9 cellular contexts compared by ENCODE assay signal in the genomic region with DNA sequence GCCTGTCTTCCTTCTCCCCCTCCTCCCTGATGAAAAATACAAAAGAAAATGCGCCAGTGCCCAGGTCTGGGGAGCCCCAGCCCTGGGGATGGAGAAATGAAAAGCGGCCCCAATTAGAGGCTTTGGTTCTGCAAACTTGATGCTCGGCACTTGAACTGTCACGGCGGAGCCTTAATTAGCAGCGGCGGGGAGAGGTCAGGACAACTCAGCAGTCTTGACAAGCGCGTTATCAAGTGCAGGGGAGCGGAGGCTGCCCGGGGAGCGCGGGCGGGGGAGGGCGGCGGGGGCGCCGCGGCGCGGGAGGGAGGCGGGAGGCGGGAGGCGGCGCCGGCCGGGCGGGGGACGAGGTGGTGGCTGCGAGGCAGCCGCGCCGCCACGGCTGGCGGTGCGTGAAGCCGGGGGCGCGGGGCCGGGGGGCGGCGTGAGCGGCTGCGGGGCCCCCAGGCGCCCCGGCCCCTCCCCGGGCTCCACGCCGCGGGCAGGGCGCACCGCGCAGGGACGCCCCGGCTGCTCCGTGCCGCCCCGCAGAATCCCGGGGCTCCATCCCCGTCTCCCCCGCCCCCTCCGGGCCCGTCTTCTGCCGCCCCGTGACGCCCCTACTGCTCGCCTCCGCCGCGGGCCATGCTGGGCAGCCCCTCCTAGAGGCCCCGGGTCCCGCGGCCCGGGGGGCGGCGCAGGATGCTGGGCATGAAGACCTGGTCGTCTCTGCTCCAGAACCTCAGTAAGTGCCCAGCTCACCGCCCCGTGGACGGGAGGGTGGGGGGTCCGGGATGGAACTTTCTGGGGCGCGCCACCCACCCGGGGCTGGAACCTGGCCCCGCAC.
DNase-seq lines count a peak whose midpoint lies in the region; ATAC-seq, FAIRE-seq and TF ChIP-seq lines count a peak whose summit lies in the region.
"Had no signal": no experiment of that assay in that cellular context is flagged by ENCODE, and none has a peak within 500 bp of the region (broad histone marks: within the 10 kb centered on the region; RNA-seq: fewer than 3 reads in every experiment).

No MANE protein-coding gene starts in this region.

- peaks cover 45 to 80% of the 10 kb centered on the region in 2 experiments for H3K4me1 ChIP-seq in K562 (replicated peaks in 1 of 2; ENCODE audit: control insufficient read depth in 2 of 2, insufficient read depth in 2 of 2, low read length in 2 of 2)

- H3K9me3 Mint-ChIP-seq in natural killer cell treated with Interleukin-12 subunit alpha and Interleukin-12 subunit beta and Interleukin-15 and Interleukin-18, amount 100 ng/mL, for 72 hours, result no peaks in the 10 kb centered on the region
- no peaks in the 10 kb centered on the region for H3K9me3 Mint-ChIP-seq in Calu3 (ENCODE audit: low read depth, unreplicated experiment)

- TF ChIP-seq RAD21 in K562 (CRISPR knock-in tag; conservative IDR thresholded peaks at IDR 0.05 in 1 of 2, IDR thresholded peaks at IDR 0.05 in 1 of 2), result no peak

- H4K20me1 ChIP-seq in K562 (replicated peaks; ENCODE audit: control insufficient read depth, insufficient read depth, low read length), result peaks cover 7% of the 10 kb centered on the region

- no peaks in the 10 kb centered on the region for H3K27me3 ChIP-seq in K562 (ENCODE audit: control insufficient read depth in 2 of 2, insufficient read depth in 2 of 2, low read length in 2 of 2)

- POLR2A ChIA-PET in K562 (lab: Yijun Ruan, JAX), result interaction anchor here (0.6 to 2.3 kb wide), 9 partner anchors 9 to 107 kb away, joined by 3 to 16 read pairs (median 7); no protein-coding TSS in a partner anchor

- peak in 1 of 3 experiments; percentile 6; a peak in 1 of 6 replicates for TF ChIP-seq CTCF in K562 (IDR thresholded peaks at IDR 0.05 in 2 of 3, conservative IDR thresholded peaks at IDR 0.05 in 1 of 3; ENCODE audit: insufficient read depth in 2 of 3, low read depth in 1 of 3, low read length in 3 of 3)
- no peak for TF ChIP-seq CTCF in Calu3 (IDR thresholded peaks at IDR 0.05; ENCODE audit: unreplicated experiment)

- H3K4me3 ChIP-seq in K562, result peak overlapping the region; percentile 36

- peak overlapping the region; percentile 64 to 92 for H3K9ac ChIP-seq in K562 (ENCODE audit: insufficient read depth in 1 of 2, low read depth in 2 of 2, low read length in 2 of 2)

- peak overlapping the region; percentile 62 for H3K4me3 Mint-ChIP-seq in natural killer cell treated with Interleukin-12 subunit alpha and Interleukin-12 subunit beta and Interleukin-15 and Interleukin-18, amount 100 ng/mL, for 72 hours
- H3K4me3 Mint-ChIP-seq in Calu3 (ENCODE audit: low read depth, unreplicated experiment), result no peak overlapping the region

- peak; percentile 67; the same call in 1 of the 2 replicates for TF ChIP-seq EP300 in K562 (IDR thresholded peaks at IDR 0.05; ENCODE audit: low read length)

- in situ Hi-C loops in K562 (cut with MboI), result no loop called here

- H3K9me3 ChIP-seq in K562 (replicated peaks; ENCODE audit: control insufficient read depth, insufficient read depth, low read depth, low read length), result no peaks in the 10 kb centered on the region

- no peak for FAIRE-seq in K562 (lab: Jason Lieb, UNC)

- intact Hi-C loops in K562 (cut with micrococcal nuclease) (loop anchor here (5.0 kb wide), 2 partner anchors 90 to 150 kb away; partner anchors contain the start of gene GSE1), Calu3 (cut with micrococcal nuclease; ENCODE audit: unreplicated experiment) (no loop called here)

- peak overlapping the region; percentile 78 for H3K27ac ChIP-seq in K562 (ENCODE audit: extremely low read depth, low read depth, low read length)
- H3K27ac ChIP-seq: C4-2B had no signal

- CTCF ChIA-PET in K562 (lab: Yijun Ruan, JAX; ENCODE audit: low intra/inter-chr PET ratio), result interaction anchor here (0.6 kb wide), 1 partner anchor 153 kb away, joined by 4 read pairs; no protein-coding TSS in a partner anchor
- CTCF ChIA-PET in Calu3 (lab: Charles Lee), result interaction anchor here (0.7 to 2.1 kb wide), 2 partner anchors 8 to 13 kb away, joined by 5 to 7 read pairs; no protein-coding TSS in a partner anchor

- H3K27ac Mint-ChIP-seq in natural killer cell treated with Interleukin-12 subunit alpha and Interleukin-12 subunit beta and Interleukin-15 and Interleukin-18, amount 100 ng/mL, for 72 hours, result no peak overlapping the region
- H3K27ac Mint-ChIP-seq in Calu3 (ENCODE audit: unreplicated experiment), result no peak overlapping the region

- H3K4me2 ChIP-seq in K562 (ENCODE audit: insufficient read depth, low read length), result peak overlapping the region; percentile 83

- peaks cover 19 to 22% of the 10 kb centered on the region in 2 donors for H3K27me3 Mint-ChIP-seq in natural killer cell treated with Interleukin-12 subunit alpha and Interleukin-12 subunit beta and Interleukin-15 and Interleukin-18, amount 100 ng/mL, for 72 hours
- H3K27me3 Mint-ChIP-seq in Calu3 (ENCODE audit: unreplicated experiment), result peaks cover 100% of the 10 kb centered on the region

- H2AFZ ChIP-seq in K562 (ENCODE audit: low read depth, low read length), result peak overlapping the region; percentile 57

- WGBS in K562 (ENCODE audit: insufficient coverage, low coverage, missing lambda C conversion rate), result 3% methylated on average over 26 of the region's 85 CpGs

- TF ChIP-seq POLR2A in K562 (conservative IDR thresholded peaks at IDR 0.05), result no peak

- DNase-seq in NCI-H2029 (lab: John Stamatoyannopoulos, UW) (peak; percentile 24), NCI-H2029 treated with DMSO at 0.1 percent for 48 hours (lab: John Stamatoyannopoulos, UW) (no peak), NCI-H82 treated with DMSO at 0.1 percent for 48 hours (lab: John Stamatoyannopoulos, UW; ENCODE audit: unreplicated experiment) (peak; percentile 31), K562 (ENCODE audit: extremely low read depth in 1 of 4, low spot score in 3 of 4) (peak; percentile 95 to 97 (median 96)), GDM1 (lab: John Stamatoyannopoulos, UW) (no peak), Calu3 (no peak)
- no peak for DNase-seq in natural killer cell treated with Interleukin-12 subunit alpha and Interleukin-12 subunit beta and Interleukin-15 and Interleukin-18, amount 100 ng/mL, for 72 hours (ENCODE audit: low spot score)

- no peaks in the 10 kb centered on the region for H3K36me3 Mint-ChIP-seq in natural killer cell treated with Interleukin-12 subunit alpha and Interleukin-12 subunit beta and Interleukin-15 and Interleukin-18, amount 100 ng/mL, for 72 hours
- no peaks in the 10 kb centered on the region for H3K36me3 Mint-ChIP-seq in Calu3 (ENCODE audit: insufficient read depth, unreplicated experiment)

- BruUV-seq in K562 (replicated peaks; lab: Mats Ljungman, UMichigan), result no TSS peak
- no TSS peak for BruUV-seq in Calu3 (replicated peaks; lab: Mats Ljungman, UMichigan)

- H3K9me1 ChIP-seq in K562 (ENCODE audit: control insufficient read depth, insufficient read depth, low read length), result peaks cover 9% of the 10 kb centered on the region

- ATAC-seq in K562, result peak; percentile 85
- no peak for ATAC-seq in natural killer cell treated with Interleukin-12 subunit alpha and Interleukin-12 subunit beta and Interleukin-15 and Interleukin-18, amount 100 ng/mL, for 72 hours
- ATAC-seq in HG03442 (IDR thresholded peaks at IDR 0.05; ENCODE audit: unreplicated experiment), result no peak

- peaks cover 5% of the 10 kb centered on the region in 2 donors for H3K4me1 Mint-ChIP-seq in natural killer cell treated with Interleukin-12 subunit alpha and Interleukin-12 subunit beta and Interleukin-15 and Interleukin-18, amount 100 ng/mL, for 72 hours (ENCODE audit: low read depth in 2 of 2)
- peaks cover 8% of the 10 kb centered on the region for H3K4me1 Mint-ChIP-seq in Calu3 (ENCODE audit: low read depth, unreplicated experiment)

- H3K36me3 ChIP-seq in K562 (ENCODE audit: control insufficient read depth, insufficient read depth, low read length), result peaks cover 11% of the 10 kb centered on the region; the same call in 2 of the 3 replicates

- peaks cover 54% of the 10 kb centered on the region for H3K79me2 ChIP-seq in K562 (ENCODE audit: control insufficient read depth, insufficient read depth, low read length)

TF ChIP-seq in K562, 482 proteins besides CTCF, POLR2A, EP300 and RAD21 (continues in another document):
- peak; percentile 66; the same call in 1 of the 2 replicates for TF ChIP-seq TGIF2 (CRISPR knock-in tag; IDR thresholded peaks at IDR 0.05)
- peak in 1 of 2 experiments; percentile 83; a peak in 2 of 4 replicates for TF ChIP-seq ZNF639 (CRISPR knock-in tag; conservative IDR thresholded peaks at IDR 0.05 in 1 of 2, IDR thresholded peaks at IDR 0.05 in 1 of 2)
- TF ChIP-seq LEF1 (IDR thresholded peaks at IDR 0.05), result peak; percentile 15; the same call in 1 of the 2 replicates
- TF ChIP-seq DPF2 (IDR thresholded peaks at IDR 0.05), result peak; percentile 71
- 0 out of 2 replicates have a peak, but pooled peaks have one; percentile 5 for TF ChIP-seq JUN (IDR thresholded peaks at IDR 0.05; ENCODE audit: borderline replicate concordance, low read depth, low read length)
- no peak for TF ChIP-seq JUN (CRISPR knock-in tag; IDR thresholded peaks at IDR 0.05; ENCODE audit: borderline replicate concordance)
- TF ChIP-seq MAFK (IDR thresholded peaks at IDR 0.05; ENCODE audit: low read length), result peak; percentile 45; the same call in 1 of the 2 replicates
- TF ChIP-seq ZNF316 (IDR thresholded peaks at IDR 0.05), result peak; percentile 47; the same call in 1 of the 2 replicates
- TF ChIP-seq CXXC5 (CRISPR knock-in tag; IDR thresholded peaks at IDR 0.05), result peak; percentile 63
- TF ChIP-seq SNRNP70 (optimal IDR thresholded peaks at IDR 0.05; ENCODE audit: low read depth, low read length), result no peak
- peak; percentile 35; the same call in 1 of the 2 replicates for TF ChIP-seq MAFF (IDR thresholded peaks at IDR 0.05; ENCODE audit: low read length)
- TF ChIP-seq SMARCA4 (IDR thresholded peaks at IDR 0.05), result peak; percentile 34; the same call in 1 of the 2 replicates
- peak; percentile 25 for TF ChIP-seq TAF1 (IDR thresholded peaks at IDR 0.05; ENCODE audit: control insufficient read depth, extremely low read depth, insufficient read depth, low read length, severe bottlenecking)

Comparison
In these comparisons a context has a peak if more than half of its experiments do, and no peak if none do; other contexts are left out.
1. DNase-seq: peak in NCI-H2029 (single experiment), NCI-H82 treated with DMSO at 0.1 percent for 48 hours (single experiment) and K562 (4 of 4); none in NCI-H2029 treated with DMSO at 0.1 percent for 48 hours (single experiment), natural killer cell treated with Interleukin-12 subunit alpha and Interleukin-12 subunit beta and Interleukin-15 and Interleukin-18, amount 100 ng/mL, for 72 hours (single experiment), GDM1 (single experiment) and Calu3 (single experiment).